ENCODE assay signal across 18 cellular contexts in genomic region chr18:68520406-68521075, GRCh38.
DNase-seq lines count a peak whose midpoint lies in the region; ATAC-seq and TF ChIP-seq lines count a peak whose summit lies in the region.
"Had no signal": no experiment of that assay in that cellular context is flagged by ENCODE, and none has a peak within 500 bp of the region (broad histone marks: within the 10 kb centered on the region; RNA-seq: fewer than 3 reads in every experiment).

No MANE protein-coding gene starts in this region.

- DNase-seq in astrocyte of the hippocampus (ENCODE audit: low read depth, low spot score) (peak; percentile 54), osteocyte (ENCODE audit: extremely low spot score, unreplicated experiment) (no peak), LoVo (ENCODE audit: low spot score) (no peak), OCI-LY7 (ENCODE audit: low spot score) (no peak)
- no peak for DNase-seq in activated naive CD4-positive, alpha-beta T cell treated with anti-CD3 and anti-CD28 coated beads for 36 hours
- DNase-seq: Calu3; erythroblast; H9; immature natural killer cell; natural killer cell; NCI-H2029; stimulated activated CD4-positive, alpha-beta T cell treated with anti-CD3 and anti-CD28 coated beads, Interleukin-2, amount 100 ng/mL, for 24 hours; stomach; T1000 had no signal

- no peak overlapping the region for H3K4me3 Mint-ChIP-seq in osteocyte (ENCODE audit: unreplicated experiment)
- H3K4me3 Mint-ChIP-seq in activated naive CD4-positive, alpha-beta T cell treated with anti-CD3 and anti-CD28 coated beads for 36 hours = no peak overlapping the region
- H3K4me3 Mint-ChIP-seq: H9, immature natural killer cell, natural killer cell had no signal

- CTCF ChIA-PET in activated naive CD4-positive, alpha-beta T cell treated with anti-CD3 and anti-CD28 coated beads for 36 hours (lab: Charles Lee) = no interaction called here
- CTCF ChIA-PET in OCI-LY7 (lab: Charles Lee; ENCODE audit: unreplicated experiment) = no interaction called here

- H3K4me1 Mint-ChIP-seq in osteocyte (ENCODE audit: unreplicated experiment) = peaks cover 34% of the 10 kb centered on the region
- no peaks in the 10 kb centered on the region for H3K4me1 Mint-ChIP-seq in activated naive CD4-positive, alpha-beta T cell treated with anti-CD3 and anti-CD28 coated beads for 36 hours (ENCODE audit: low read depth)
- H3K4me1 Mint-ChIP-seq: immature natural killer cell, natural killer cell had no signal

- no peak overlapping the region for H3K4me2 ChIP-seq in OCI-LY7 (ENCODE audit: low read length)

- no peaks in the 10 kb centered on the region for H3K9me3 ChIP-seq in OCI-LY7 (ENCODE audit: low read length)
- H3K9me3 ChIP-seq: ascending aorta, stomach had no signal

- no peak overlapping the region for H3K27ac ChIP-seq in OCI-LY7 (ENCODE audit: low read depth, low read length, poor library complexity, severe bottlenecking)
- H3K27ac ChIP-seq: ascending aorta, stomach had no signal

- BruUV-seq in OCI-LY7 (replicated peaks; lab: Mats Ljungman, UMichigan) = no TSS peak

- no peaks in the 10 kb centered on the region for H4K20me1 ChIP-seq in OCI-LY7 (ENCODE audit: insufficient read depth, low read length)

- H3K27me3 Mint-ChIP-seq in osteocyte (ENCODE audit: unreplicated experiment) = no peaks in the 10 kb centered on the region
- H3K27me3 Mint-ChIP-seq in activated naive CD4-positive, alpha-beta T cell treated with anti-CD3 and anti-CD28 coated beads for 36 hours (ENCODE audit: low read depth) = peaks cover 2% of the 10 kb centered on the region

- ATAC-seq in GM18519 (IDR thresholded peaks at IDR 0.05; ENCODE audit: low FRiP score, unreplicated experiment) (peak; percentile 54), HG02981 (IDR thresholded peaks at IDR 0.05; ENCODE audit: unreplicated experiment) (peak; percentile 70), GM19452 (IDR thresholded peaks at IDR 0.05; ENCODE audit: unreplicated experiment) (no peak)
- ATAC-seq: natural killer cell had no signal

- H3K79me2 ChIP-seq in OCI-LY7 (ENCODE audit: insufficient read depth, low read depth, low read length) = no peaks in the 10 kb centered on the region

- no peaks in the 10 kb centered on the region for H3K9me3 Mint-ChIP-seq in osteocyte (ENCODE audit: unreplicated experiment)
- H3K9me3 Mint-ChIP-seq in activated naive CD4-positive, alpha-beta T cell treated with anti-CD3 and anti-CD28 coated beads for 36 hours = no peaks in the 10 kb centered on the region
- H3K9me3 Mint-ChIP-seq: H9 had no signal

- POLR2A ChIA-PET in OCI-LY7 (lab: Charles Lee) = no interaction called here

- no peaks in the 10 kb centered on the region for H3K36me3 Mint-ChIP-seq in osteocyte (ENCODE audit: unreplicated experiment)
- no peaks in the 10 kb centered on the region for H3K36me3 Mint-ChIP-seq in activated naive CD4-positive, alpha-beta T cell treated with anti-CD3 and anti-CD28 coated beads for 36 hours (ENCODE audit: low read depth)
- H3K36me3 Mint-ChIP-seq: immature natural killer cell, natural killer cell had no signal

- peak overlapping the region; percentile 57 for H3K27ac Mint-ChIP-seq in osteocyte (ENCODE audit: unreplicated experiment)
- no peak overlapping the region for H3K27ac Mint-ChIP-seq in activated naive CD4-positive, alpha-beta T cell treated with anti-CD3 and anti-CD28 coated beads for 36 hours
- H3K27ac Mint-ChIP-seq: H9, immature natural killer cell, natural killer cell had no signal

- intact Hi-C loops in activated naive CD4-positive, alpha-beta T cell treated with anti-CD3 and anti-CD28 coated beads for 36 hours (cut with micrococcal nuclease) = no loop called here
- intact Hi-C loops in OCI-LY7 (cut with micrococcal nuclease; ENCODE audit: unreplicated experiment) = no loop called here

- H3K4me3 ChIP-seq in OCI-LY7 (ENCODE audit: low read depth, low read length, poor library complexity, severe bottlenecking) = no peak overlapping the region
- H3K4me3 ChIP-seq: ascending aorta, stomach had no signal

- no peaks in the 10 kb centered on the region for H3K36me3 ChIP-seq in OCI-LY7 (ENCODE audit: insufficient read depth, low read length)
- H3K36me3 ChIP-seq: ascending aorta, stomach had no signal

- H3K9me2 ChIP-seq in OCI-LY7 (ENCODE audit: insufficient read depth, low read length) = no peaks in the 10 kb centered on the region

- TF ChIP-seq CTCF in osteocyte (IDR thresholded peaks at IDR 0.05) = no peak
- TF ChIP-seq CTCF in OCI-LY7 (conservative IDR thresholded peaks at IDR 0.05; ENCODE audit: low read length) = no peak

- H3K4me1 ChIP-seq in OCI-LY7 (ENCODE audit: insufficient read depth, low read length, poor library complexity, severe bottlenecking) = no peaks in the 10 kb centered on the region
- H3K4me1 ChIP-seq: ascending aorta, stomach had no signal

- no peak overlapping the region for H2AFZ ChIP-seq in OCI-LY7 (ENCODE audit: low read length)
